In the genomic region with DNA sequence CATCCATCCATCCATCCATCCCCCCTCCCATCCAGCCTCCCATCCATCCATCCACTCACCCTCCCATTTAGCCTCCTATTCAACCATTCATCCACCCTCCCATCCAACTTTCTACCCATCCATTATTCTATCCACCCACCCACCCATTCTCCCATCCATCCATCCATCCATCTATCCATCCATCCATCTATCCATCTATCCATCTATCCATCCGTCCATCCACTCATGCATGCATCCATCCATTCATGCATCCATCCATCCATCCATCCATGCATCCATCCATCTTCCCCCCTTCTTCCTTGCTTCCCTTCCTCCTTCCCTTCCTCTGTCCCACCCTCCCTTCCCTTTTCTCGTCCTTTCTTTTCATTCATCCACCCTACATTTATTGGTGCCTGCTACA, we compare ENCODE assay signal across 34 cellular contexts. TPM values are rescaled to one million over a fixed set of nuclear protein-coding genes. Genes with fewer than 3 reads are reported as not detected.
"Had no signal": no experiment of that assay in that cellular context is flagged by ENCODE, and none has a peak within 500 bp of the region (broad histone marks: within the 10 kb centered on the region; RNA-seq: fewer than 3 reads in every experiment).

No MANE protein-coding gene starts in this region.

- H3K36me3 ChIP-seq: neutrophil, pancreas, prostate gland, right atrium auricular region, suprapubic skin, tibial artery, transverse colon, upper lobe of right lung, uterus had no signal

- H3K4me1 ChIP-seq: pancreas, prostate gland, right atrium auricular region, suprapubic skin, testis, tibial artery, transverse colon, upper lobe of right lung, uterus had no signal

- ATAC-seq: naive thymus-derived CD8-positive, alpha-beta T cell; natural killer cell treated with Interleukin-12 subunit alpha and Interleukin-12 subunit beta and Interleukin-15 and Interleukin-18, amount 100 ng/mL, for 72 hours; pancreas; sciatic nerve; stimulated activated effector memory CD8-positive, alpha-beta T cell treated with anti-CD3 and anti-CD28 coated beads, Interleukin-12 subunit alpha, Interleukin-12 subunit beta, amount 100 ng/mL, for 72 hours; stimulated activated naive B cell treated with anti-CD40 and anti-IgM and Interleukin-4, amounts not matched to agents 10 μg/mL and 1 μg/mL and 100 μg/mL, for 72 hours; stimulated activated naive CD8-positive, alpha-beta T cell treated with anti-CD3 and anti-CD28 coated beads, Interleukin-15, amount 100 ng/mL, for 72 hours; upper lobe of right lung had no signal

- DNase-seq: naive B cell; nephron progenitor cell; nucleus accumbens; pancreas; retina; stimulated activated CD4-positive, alpha-beta T cell treated with anti-CD3 and anti-CD28 coated beads, Interleukin-15, amount 100 ng/mL, for 24 hours; stimulated activated CD4-positive, alpha-beta T cell treated with anti-CD3 and anti-CD28 coated beads, Interleukin-2, amount 100 ng/mL, for 24 hours; stimulated activated CD4-positive, alpha-beta T cell treated with anti-CD3 and anti-CD28 coated beads, Interleukin-2, amount 100 ng/mL, for 48 hours; stimulated activated CD4-positive, alpha-beta T cell treated with anti-CD3 and anti-CD28 coated beads, Interleukin-4, amount 100 ng/mL, for 24 hours; stimulated activated naive B cell treated with anti-CD40 and anti-IgM and Interleukin-4, amounts not matched to agents 10 μg/mL and 1 μg/mL and 100 μg/mL, for 72 hours; stimulated activated naive CD4-positive, alpha-beta T cell treated with Interleukin-2 at 50 U/mL for 16 hours; stimulated activated naive CD8-positive, alpha-beta T cell treated with anti-CD3 and anti-CD28 coated beads, Interleukin-15, amount 100 ng/mL, for 72 hours; substantia nigra; testis; tibial artery; transverse colon; upper lobe of right lung; uterus had no signal

- H3K9me3 ChIP-seq: neutrophil, pancreas, prostate gland, right atrium auricular region, suprapubic skin, testis, tibial artery, transverse colon, upper lobe of right lung, uterus had no signal

- H3K27me3 ChIP-seq: neutrophil, pancreas, right atrium auricular region, testis, transverse colon, upper lobe of right lung, uterus had no signal

- H3K4me3 ChIP-seq: pancreas, prostate gland, right atrium auricular region, skin epidermis, smooth muscle cell, suprapubic skin, testis, tibial artery, transverse colon, upper lobe of right lung, uterus had no signal

- H3K27ac ChIP-seq: neutrophil, pancreas, prostate gland, right atrium auricular region, skin epidermis, suprapubic skin, testis, tibial artery, transverse colon, upper lobe of right lung, uterus had no signal

RNA-seq across cellular contexts. Expression of a gene that starts 4.8 kb away (rescaled TPM):
- total RNA-seq: naive thymus-derived CD8-positive, alpha-beta T cell; natural killer cell treated with Interleukin-12 subunit alpha and Interleukin-12 subunit beta and Interleukin-15 and Interleukin-18, amount 100 ng/mL, for 72 hours; neural crest cell; omental fat pad; osteocyte; pancreas; posterior vena cava; pulmonary artery endothelial cell; right atrium auricular region; sciatic nerve; smooth muscle cell; suprapubic skin; transverse colon; upper lobe of right lung; urinary bladder; uterus had no signal
- polyA plus RNA-seq: naive thymus-derived CD8-positive, alpha-beta T cell; pancreas; smooth muscle cell had no signal

RNA-seq across cellular contexts. Expression of a gene that starts 21.0 kb away (rescaled TPM):
- total RNA-seq: naive thymus-derived CD8-positive, alpha-beta T cell; natural killer cell treated with Interleukin-12 subunit alpha and Interleukin-12 subunit beta and Interleukin-15 and Interleukin-18, amount 100 ng/mL, for 72 hours; neural crest cell; omental fat pad; osteocyte; pancreas; posterior vena cava; prostate gland; pulmonary artery endothelial cell; right atrium auricular region; sciatic nerve; smooth muscle cell; suprapubic skin; transverse colon; upper lobe of right lung; urinary bladder; uterus had no signal
- polyA plus RNA-seq: naive thymus-derived CD8-positive, alpha-beta T cell; pancreas; smooth muscle cell; urinary bladder had no signal

RNA-seq across cellular contexts. Expression of a gene that starts 43.2 kb away (rescaled TPM):
- total RNA-seq: naive thymus-derived CD8-positive, alpha-beta T cell; natural killer cell treated with Interleukin-12 subunit alpha and Interleukin-12 subunit beta and Interleukin-15 and Interleukin-18, amount 100 ng/mL, for 72 hours; neural crest cell; omental fat pad; osteocyte; pancreas; posterior vena cava; prostate gland; pulmonary artery endothelial cell; right atrium auricular region; sciatic nerve; smooth muscle cell; suprapubic skin; transverse colon; upper lobe of right lung; urinary bladder; uterus had no signal
- polyA plus RNA-seq: naive thymus-derived CD8-positive, alpha-beta T cell; pancreas; smooth muscle cell; urinary bladder had no signal
